ENCODE assay signal across 1 cellular context in genomic region chr18:62659698-62660097, GRCh38.
TF ChIP-seq lines count a peak whose summit lies in the region.

No MANE protein-coding gene starts in this region.

TF ChIP-seq in GM12878, 131 proteins besides CTCF, POLR2A, EP300 and RAD21:
- TF ChIP-seq SMC3 (IDR thresholded peaks at IDR 0.05; ENCODE audit: borderline replicate concordance, low read length) (0 out of 2 replicates have a peak, but pooled peaks have one; percentile 6), SUPT20H (IDR thresholded peaks at IDR 0.05; ENCODE audit: borderline replicate concordance, control insufficient read depth, low read depth, low read length) (no peak)
